Comparison of ENCODE assay signal across 11 cellular contexts in the genomic region with DNA sequence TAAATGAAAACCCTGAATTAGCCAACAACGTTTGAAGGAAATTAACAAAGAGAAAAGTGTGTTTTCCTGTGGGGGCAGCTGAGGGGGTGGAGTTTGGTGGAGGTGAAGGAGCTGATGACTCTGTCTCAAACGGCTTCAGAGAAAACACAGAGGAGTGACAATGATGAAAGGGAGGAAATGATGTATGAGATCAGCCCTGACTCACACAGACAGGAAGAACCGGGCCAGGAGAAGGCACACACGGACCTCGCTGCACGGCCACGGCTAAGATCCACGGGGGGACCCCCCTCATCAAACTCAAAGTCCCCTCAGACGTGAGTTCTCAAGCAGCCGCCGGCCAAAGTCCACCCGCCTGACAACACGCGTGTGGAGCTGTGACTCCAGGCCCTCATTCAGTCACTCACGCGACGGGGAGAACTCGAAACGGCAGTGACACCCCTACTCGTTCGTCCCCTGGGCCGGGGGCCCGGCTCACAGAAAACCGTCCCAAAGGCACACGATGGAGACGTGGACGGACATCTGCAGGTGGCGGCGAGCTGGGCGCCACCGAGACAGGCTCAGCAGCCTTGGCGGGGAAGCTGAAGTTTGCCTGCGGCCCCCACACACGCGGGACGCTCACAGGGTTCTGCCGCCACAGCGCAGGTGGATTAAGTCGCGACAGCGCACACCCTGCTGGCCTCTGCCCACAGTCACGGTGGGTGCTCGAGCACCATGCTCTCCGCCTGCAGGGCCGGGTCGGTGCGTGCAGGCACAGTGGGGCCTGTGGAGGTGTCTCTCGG. TPM values are rescaled to one million over a fixed set of nuclear protein-coding genes. Genes with fewer than 3 reads are reported as not detected.
A peak's percentile ranks its signal among the peaks of the same experiment; 100 is the strongest.
DNase-seq lines count a peak whose midpoint lies in the region; ATAC-seq and TF ChIP-seq lines count a peak whose summit lies in the region.
"Had no signal": no experiment of that assay in that cellular context is flagged by ENCODE, and none has a peak within 500 bp of the region (broad histone marks: within the 10 kb centered on the region; RNA-seq: fewer than 3 reads in every experiment).

No MANE protein-coding gene starts in this region.

- peaks cover 32% of the 10 kb centered on the region for H3K36me3 Mint-ChIP-seq in osteocyte (ENCODE audit: unreplicated experiment)

- H3K9me3 Mint-ChIP-seq in osteocyte (ENCODE audit: unreplicated experiment) = no peaks in the 10 kb centered on the region

- ATAC-seq in HG03135 (IDR thresholded peaks at IDR 0.05; ENCODE audit: unreplicated experiment) = no peak

- no peaks in the 10 kb centered on the region for H3K27me3 Mint-ChIP-seq in osteocyte (ENCODE audit: unreplicated experiment)

- no peak overlapping the region for H3K4me3 Mint-ChIP-seq in osteocyte (ENCODE audit: unreplicated experiment)

- peak; percentile 3 for DNase-seq in KG1 (lab: John Stamatoyannopoulos, UW)
- DNase-seq in activated CD4-positive, alpha-beta T cell treated with anti-CD3 and anti-CD28 coated beads for 48 hours = peak; percentile 55
- peak; percentile 19 for DNase-seq in epithelial cell of esophagus (ENCODE audit: low read depth)
- peak; percentile 53 for DNase-seq in stimulated activated CD8-positive, alpha-beta memory T cell treated with anti-CD3 and anti-CD28 coated beads, Interleukin-4, amount 100 ng/mL, for 48 hours
- no peak for DNase-seq in osteocyte (ENCODE audit: extremely low spot score, unreplicated experiment)
- DNase-seq in GM20000 (ENCODE audit: low spot score) = no peak
- DNase-seq in superior temporal gyrus (ENCODE audit: extremely low spot score) = no peak
- DNase-seq: amygdala, NCI-H1092 treated with DMSO at 0.1 percent for 48 hours had no signal

- TF ChIP-seq CTCF in epithelial cell of esophagus (IDR thresholded peaks at IDR 0.05; ENCODE audit: insufficient read depth, low read depth, low read length, missing control alignments) (no peak), osteocyte (IDR thresholded peaks at IDR 0.05) (no peak), GM20000 (IDR thresholded peaks at IDR 0.05; ENCODE audit: extremely low read depth, missing control alignments) (no peak)

- no peak overlapping the region for H3K27ac Mint-ChIP-seq in osteocyte (ENCODE audit: unreplicated experiment)

- peaks cover 3% of the 10 kb centered on the region for H3K4me1 Mint-ChIP-seq in osteocyte (ENCODE audit: unreplicated experiment)

- no peak overlapping the region for H3K4me3 ChIP-seq in epithelial cell of esophagus (ENCODE audit: low read length)
- H3K4me3 ChIP-seq: upper lobe of left lung had no signal

RNA-seq across cellular contexts. Expression of a gene that starts 28.8 kb away (rescaled TPM):
- total RNA-seq in osteocyte = 28.2 and 32.9 TPM in 2 replicates

RNA-seq across cellular contexts. Expression of a gene that starts 39.3 kb away (rescaled TPM):
- 47.5 and 49.9 TPM in 2 replicates for total RNA-seq in osteocyte

Comparison
In these comparisons a context has a peak if more than half of its experiments do, and no peak if none do; other contexts are left out.
1. DNase-seq: peak in KG1 (single experiment), activated CD4-positive, alpha-beta T cell treated with anti-CD3 and anti-CD28 coated beads for 48 hours (single experiment), epithelial cell of esophagus (single experiment) and stimulated activated CD8-positive, alpha-beta memory T cell treated with anti-CD3 and anti-CD28 coated beads, Interleukin-4, amount 100 ng/mL, for 48 hours (single experiment); none in osteocyte (single experiment), GM20000 (single experiment) and superior temporal gyrus (single experiment).